12 cellular contexts compared by ENCODE assay signal in the genomic region with DNA sequence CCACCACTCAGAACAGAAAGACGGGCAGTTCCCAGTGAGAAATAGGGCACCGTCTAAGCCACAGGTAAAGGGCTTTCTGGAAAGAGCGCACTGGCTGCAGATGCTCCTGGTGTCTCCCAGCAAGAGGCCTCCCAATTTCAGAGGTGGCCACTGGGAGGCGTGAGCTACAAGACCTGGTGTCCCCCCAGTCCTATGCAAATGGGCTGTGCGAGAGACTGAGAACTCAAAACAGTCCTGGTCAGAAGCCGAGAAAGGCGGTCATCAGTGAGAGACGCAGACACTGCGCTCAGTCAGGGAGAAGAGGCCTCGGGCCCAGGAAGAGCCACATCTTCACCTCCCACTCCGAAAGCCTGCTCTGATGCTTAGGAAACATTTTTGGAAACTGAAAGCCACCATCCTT.
DNase-seq lines count a peak whose midpoint lies in the region; ATAC-seq, FAIRE-seq and TF ChIP-seq lines count a peak whose summit lies in the region.
"Had no signal": no experiment of that assay in that cellular context is flagged by ENCODE, and none has a peak within 500 bp of the region (broad histone marks: within the 10 kb centered on the region; RNA-seq: fewer than 3 reads in every experiment).

No MANE protein-coding gene starts in this region.

- POLR2A ChIA-PET in A549 (lab: Yijun Ruan, JAX): no interaction called here

- H3K4me3 ChIP-seq in A549 (no peak overlapping the region), uterus (no peak overlapping the region)
- H3K4me3 ChIP-seq: gastrocnemius medialis, SJCRH30 had no signal

- no peak overlapping the region for H3K4me2 ChIP-seq in A549

- TF ChIP-seq CTCF in A549 (IDR thresholded peaks at IDR 0.05) (no peak), GM12873 (IDR thresholded peaks at IDR 0.05; ENCODE audit: insufficient read depth, low read depth, low read length, missing control alignments) (peak; percentile 47), endothelial cell (IDR thresholded peaks at IDR 0.05; ENCODE audit: unreplicated experiment) (no peak), uterus (IDR thresholded peaks at IDR 0.05) (no peak)

- 92% methylated on average over 11 of the region's 11 CpGs for WGBS in A549 (ENCODE audit: missing lambda C conversion rate)

- H3K4me1 Mint-ChIP-seq in endothelial cell (ENCODE audit: unreplicated experiment): peaks cover 3% of the 10 kb centered on the region

- H3K9me3 Mint-ChIP-seq in endothelial cell (ENCODE audit: unreplicated experiment): no peaks in the 10 kb centered on the region

- H3K27ac ChIP-seq in A549: no peak overlapping the region
- H3K27ac ChIP-seq in uterus: no peak overlapping the region
- H3K27ac ChIP-seq: gastrocnemius medialis, SJCRH30 had no signal

- TF ChIP-seq POLR2A in A549 (IDR thresholded peaks at IDR 0.05; ENCODE audit: low read length): no peak
- TF ChIP-seq POLR2A in uterus (IDR thresholded peaks at IDR 0.05): no peak

- no peaks in the 10 kb centered on the region for H3K36me3 ChIP-seq in uterus
- H3K36me3 ChIP-seq: gastrocnemius medialis had no signal

- H3K27me3 ChIP-seq in uterus: no peaks in the 10 kb centered on the region
- H3K27me3 ChIP-seq: gastrocnemius medialis, SJCRH30 had no signal

- H3K9me3 ChIP-seq in A549 (no peaks in the 10 kb centered on the region), uterus (no peaks in the 10 kb centered on the region)
- H3K9me3 ChIP-seq: gastrocnemius medialis, SJCRH30 had no signal

- no peak overlapping the region for H3K4me3 Mint-ChIP-seq in endothelial cell (ENCODE audit: unreplicated experiment)

- intact Hi-C loops in uterus (cut with DNase I; ENCODE audit: low total_unique reads): no loop called here

- FAIRE-seq in A549 (lab: Jason Lieb, UNC) (no peak), RCC 7860 (lab: Jason Lieb, UNC) (no peak)

- CTCF ChIA-PET in A549 (lab: Yijun Ruan, JAX): interaction anchor here (1.0 kb wide), 1 partner anchor 102 kb away, joined by 3 read pairs; no protein-coding TSS in a partner anchor

- TF ChIP-seq RAD21 in A549 (conservative IDR thresholded peaks at IDR 0.05 in 1 of 2, IDR thresholded peaks at IDR 0.05 in 1 of 2): peak in 1 of 2 experiments; percentile 28; a peak in 1 of 5 replicates

- H3K36me3 Mint-ChIP-seq in endothelial cell (ENCODE audit: low read depth, unreplicated experiment): peaks cover 15% of the 10 kb centered on the region

- DNase-seq in A549 (ENCODE audit: low read depth in 1 of 2, low spot score in 1 of 2) (peak in 1 of 2 experiments; percentile 58), NCI-H510A treated with DMSO at 0.1 percent for 48 hours (lab: John Stamatoyannopoulos, UW) (peak; percentile 64), endothelial cell (ENCODE audit: low spot score) (peak; percentile 28), uterus (no peak), RCC 7860 (ENCODE audit: low spot score) (no peak), NCI-H774 (lab: John Stamatoyannopoulos, UW) (no peak)
- DNase-seq: gastrocnemius medialis, KG1, occipital lobe had no signal

- TF ChIP-seq EP300 in A549 (IDR thresholded peaks at IDR 0.05): no peak

- H3K4me1 ChIP-seq in A549 (peaks cover 10% of the 10 kb centered on the region; the same call in 2 of the 3 replicates), uterus (no peaks in the 10 kb centered on the region)
- H3K4me1 ChIP-seq: SJCRH30 had no signal

- ATAC-seq in A549 (peak; percentile 64 to 90; a peak in 3 of 6 replicates), GM19023 (IDR thresholded peaks at IDR 0.05; ENCODE audit: unreplicated experiment) (no peak)
- ATAC-seq: gastrocnemius medialis had no signal

- peaks cover 5% of the 10 kb centered on the region for H3K27me3 Mint-ChIP-seq in endothelial cell (ENCODE audit: unreplicated experiment)

- no peak overlapping the region for H3K27ac Mint-ChIP-seq in endothelial cell (ENCODE audit: unreplicated experiment)

TF ChIP-seq in A549, 52 proteins besides CTCF, POLR2A, EP300 and RAD21:
- TF ChIP-seq JUN (IDR thresholded peaks at IDR 0.05): no peak
- TF ChIP-seq, protein P1, sequence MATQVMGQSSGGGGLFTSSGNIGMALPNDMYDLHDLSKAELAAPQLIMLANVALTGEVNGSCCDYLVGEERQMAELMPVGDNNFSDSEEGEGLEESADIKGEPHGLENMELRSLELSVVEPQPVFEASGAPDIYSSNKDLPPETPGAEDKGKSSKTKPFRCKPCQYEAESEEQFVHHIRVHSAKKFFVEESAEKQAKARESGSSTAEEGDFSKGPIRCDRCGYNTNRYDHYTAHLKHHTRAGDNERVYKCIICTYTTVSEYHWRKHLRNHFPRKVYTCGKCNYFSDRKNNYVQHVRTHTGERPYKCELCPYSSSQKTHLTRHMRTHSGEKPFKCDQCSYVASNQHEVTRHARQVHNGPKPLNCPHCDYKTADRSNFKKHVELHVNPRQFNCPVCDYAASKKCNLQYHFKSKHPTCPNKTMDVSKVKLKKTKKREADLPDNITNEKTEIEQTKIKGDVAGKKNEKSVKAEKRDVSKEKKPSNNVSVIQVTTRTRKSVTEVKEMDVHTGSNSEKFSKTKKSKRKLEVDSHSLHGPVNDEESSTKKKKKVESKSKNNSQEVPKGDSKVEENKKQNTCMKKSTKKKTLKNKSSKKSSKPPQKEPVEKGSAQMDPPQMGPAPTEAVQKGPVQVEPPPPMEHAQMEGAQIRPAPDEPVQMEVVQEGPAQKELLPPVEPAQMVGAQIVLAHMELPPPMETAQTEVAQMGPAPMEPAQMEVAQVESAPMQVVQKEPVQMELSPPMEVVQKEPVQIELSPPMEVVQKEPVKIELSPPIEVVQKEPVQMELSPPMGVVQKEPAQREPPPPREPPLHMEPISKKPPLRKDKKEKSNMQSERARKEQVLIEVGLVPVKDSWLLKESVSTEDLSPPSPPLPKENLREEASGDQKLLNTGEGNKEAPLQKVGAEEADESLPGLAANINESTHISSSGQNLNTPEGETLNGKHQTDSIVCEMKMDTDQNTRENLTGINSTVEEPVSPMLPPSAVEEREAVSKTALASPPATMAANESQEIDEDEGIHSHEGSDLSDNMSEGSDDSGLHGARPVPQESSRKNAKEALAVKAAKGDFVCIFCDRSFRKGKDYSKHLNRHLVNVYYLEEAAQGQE (IDR thresholded peaks at IDR 0.05): no peak
- TF ChIP-seq, protein P2, sequence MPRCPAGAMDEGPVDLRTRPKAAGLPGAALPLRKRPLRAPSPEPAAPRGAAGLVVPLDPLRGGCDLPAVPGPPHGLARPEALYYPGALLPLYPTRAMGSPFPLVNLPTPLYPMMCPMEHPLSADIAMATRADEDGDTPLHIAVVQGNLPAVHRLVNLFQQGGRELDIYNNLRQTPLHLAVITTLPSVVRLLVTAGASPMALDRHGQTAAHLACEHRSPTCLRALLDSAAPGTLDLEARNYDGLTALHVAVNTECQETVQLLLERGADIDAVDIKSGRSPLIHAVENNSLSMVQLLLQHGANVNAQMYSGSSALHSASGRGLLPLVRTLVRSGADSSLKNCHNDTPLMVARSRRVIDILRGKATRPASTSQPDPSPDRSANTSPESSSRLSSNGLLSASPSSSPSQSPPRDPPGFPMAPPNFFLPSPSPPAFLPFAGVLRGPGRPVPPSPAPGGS (IDR thresholded peaks at IDR 0.05): no peak
- TF ChIP-seq CHD4 (IDR thresholded peaks at IDR 0.05; ENCODE audit: borderline replicate concordance): no peak
- no peak for TF ChIP-seq CBX8 (IDR thresholded peaks at IDR 0.05)
- no peak for TF ChIP-seq ZFP36 (IDR thresholded peaks at IDR 0.05; ENCODE audit: borderline replicate concordance, partially characterized antibody)

Comparison
In these comparisons a context has a peak if more than half of its experiments do, and no peak if none do; other contexts are left out.
1. DNase-seq: peak in NCI-H510A treated with DMSO at 0.1 percent for 48 hours (single experiment) and endothelial cell (single experiment); none in uterus (0 of 2), RCC 7860 (single experiment) and NCI-H774 (single experiment).